Comparison of ENCODE assay signal across 16 cellular contexts in the genomic region with DNA sequence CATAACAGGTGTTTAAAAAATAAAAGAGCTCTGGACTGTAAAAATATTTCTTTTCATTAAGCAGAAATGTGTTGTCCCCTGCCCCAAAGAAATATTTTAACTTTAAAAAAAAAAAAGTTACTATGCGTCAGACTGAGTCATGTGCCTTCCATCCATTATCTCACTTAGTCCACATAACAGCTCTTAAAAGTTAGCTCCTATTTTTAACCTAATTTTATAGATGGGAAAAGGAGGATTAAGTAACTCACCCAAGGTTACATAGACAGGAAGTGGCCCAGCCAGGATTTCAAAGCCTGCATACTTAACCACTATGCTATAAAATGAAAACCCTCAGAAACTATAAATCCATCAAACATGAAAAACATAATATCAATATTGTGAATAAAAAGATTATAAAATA.
DNase-seq lines count a peak whose midpoint lies in the region; ATAC-seq, FAIRE-seq and TF ChIP-seq lines count a peak whose summit lies in the region.
"Had no signal": no experiment of that assay in that cellular context is flagged by ENCODE, and none has a peak within 500 bp of the region (broad histone marks: within the 10 kb centered on the region; RNA-seq: fewer than 3 reads in every experiment).

No MANE protein-coding gene starts in this region.

- H3K27ac ChIP-seq in SJCRH30 = peak overlapping the region; percentile 35
- H3K27ac ChIP-seq in CD4-positive, alpha-beta T cell (ENCODE audit: low read depth, low read length) = no peak overlapping the region
- H3K27ac ChIP-seq: coronary artery, upper lobe of right lung, VCaP had no signal

- no peak overlapping the region for H3K4me3 Mint-ChIP-seq in Calu3 (ENCODE audit: low read depth, unreplicated experiment)
- no peak overlapping the region for H3K4me3 Mint-ChIP-seq in CD4-positive, alpha-beta T cell
- H3K4me3 Mint-ChIP-seq: immature natural killer cell had no signal

- TF ChIP-seq CTCF in AG09309 (IDR thresholded peaks at IDR 0.05; ENCODE audit: control insufficient read depth, insufficient read depth, low read depth, low read length, missing control alignments) = no peak
- no peak for TF ChIP-seq CTCF in foreskin fibroblast (IDR thresholded peaks at IDR 0.05; ENCODE audit: low read depth, low read length)
- no peak for TF ChIP-seq CTCF in Calu3 (IDR thresholded peaks at IDR 0.05; ENCODE audit: unreplicated experiment)
- no peak for TF ChIP-seq CTCF in CD4-positive, alpha-beta T cell (IDR thresholded peaks at IDR 0.05)

- no peaks in the 10 kb centered on the region for H3K9me3 ChIP-seq in SJCRH30 (replicated peaks)
- no peaks in the 10 kb centered on the region for H3K9me3 ChIP-seq in CD4-positive, alpha-beta T cell (ENCODE audit: control insufficient read depth, low read length)
- H3K9me3 ChIP-seq: upper lobe of right lung had no signal

- ATAC-seq in CD4-positive, alpha-beta T cell (ENCODE audit: poor library complexity) = no peak
- ATAC-seq: activated naive CD4-positive, alpha-beta T cell treated with anti-CD3 and anti-CD28 coated beads, Interleukin-2, amount 50 U/mL, for 72 hours; upper lobe of right lung had no signal

- no peaks in the 10 kb centered on the region for H3K9me3 Mint-ChIP-seq in Calu3 (ENCODE audit: low read depth, unreplicated experiment)
- H3K9me3 Mint-ChIP-seq in CD4-positive, alpha-beta T cell = no peaks in the 10 kb centered on the region
- H3K9me3 Mint-ChIP-seq: activated naive CD4-positive, alpha-beta T cell treated with anti-CD3 and anti-CD28 coated beads, Interleukin-2, amount 50 U/mL, for 72 hours; immature natural killer cell had no signal

- DNase-seq in AG09309 (ENCODE audit: low read depth) = peak; percentile 78
- peak; percentile 9 for DNase-seq in HTR-8/SVneo (ENCODE audit: insufficient read length, low spot score)
- DNase-seq in SJCRH30 = peak in 1 of 2 experiments; percentile 26
- peak; percentile 51 to 58 for DNase-seq in foreskin fibroblast
- DNase-seq in Calu3 = no peak
- DNase-seq in H7 = no peak
- DNase-seq in ureter (ENCODE audit: low spot score) = no peak
- DNase-seq in CD4-positive, alpha-beta T cell = no peak
- DNase-seq: immature natural killer cell, NCI-H446, posterior cingulate gyrus, upper lobe of right lung had no signal

- no peaks in the 10 kb centered on the region for H3K36me3 Mint-ChIP-seq in Calu3 (ENCODE audit: insufficient read depth, unreplicated experiment)
- H3K36me3 Mint-ChIP-seq in CD4-positive, alpha-beta T cell (ENCODE audit: low read depth) = peaks cover 49% of the 10 kb centered on the region
- H3K36me3 Mint-ChIP-seq: activated naive CD4-positive, alpha-beta T cell treated with anti-CD3 and anti-CD28 coated beads, Interleukin-2, amount 50 U/mL, for 72 hours had no signal

- CTCF ChIA-PET in Calu3 (lab: Charles Lee) = no interaction called here
- CTCF ChIA-PET in CD4-positive, alpha-beta T cell (lab: Charles Lee) = no interaction called here

- H3K4me3 ChIP-seq in AG09309 (ENCODE audit: control insufficient read depth, low read depth, low read length) = no peak overlapping the region
- H3K4me3 ChIP-seq in SJCRH30 = no peak overlapping the region
- H3K4me3 ChIP-seq in foreskin fibroblast (ENCODE audit: low read depth in 1 of 2, low read length in 2 of 2) = no peak overlapping the region
- no peak overlapping the region for H3K4me3 ChIP-seq in H7 (ENCODE audit: insufficient read depth, low read depth, low read length)
- H3K4me3 ChIP-seq: coronary artery, upper lobe of right lung had no signal

- peaks cover 31% of the 10 kb centered on the region for H3K4me1 ChIP-seq in SJCRH30
- H3K4me1 ChIP-seq: upper lobe of right lung had no signal

- no peak overlapping the region for H3K27ac Mint-ChIP-seq in Calu3 (ENCODE audit: unreplicated experiment)
- H3K27ac Mint-ChIP-seq in CD4-positive, alpha-beta T cell = no peak overlapping the region
- H3K27ac Mint-ChIP-seq: activated naive CD4-positive, alpha-beta T cell treated with anti-CD3 and anti-CD28 coated beads, Interleukin-2, amount 50 U/mL, for 72 hours; immature natural killer cell had no signal

- 0 out of 2 replicates have a peak, but pooled peaks cover 2% of the 10 kb centered on the region for H3K36me3 ChIP-seq in SJCRH30
- no peaks in the 10 kb centered on the region; the same call in none of the 2 replicates for H3K36me3 ChIP-seq in H7 (replicated peaks; ENCODE audit: control insufficient read depth, insufficient read depth, low read length)

- no peaks in the 10 kb centered on the region for H3K4me1 Mint-ChIP-seq in Calu3 (ENCODE audit: low read depth, unreplicated experiment)
- no peaks in the 10 kb centered on the region for H3K4me1 Mint-ChIP-seq in CD4-positive, alpha-beta T cell (ENCODE audit: low read depth)
- H3K4me1 Mint-ChIP-seq: immature natural killer cell had no signal

- no TSS peak for BruUV-seq in Calu3 (replicated peaks; lab: Mats Ljungman, UMichigan)

- intact Hi-C loops in Calu3 (cut with micrococcal nuclease; ENCODE audit: unreplicated experiment) = no loop called here
- intact Hi-C loops in CD4-positive, alpha-beta T cell (cut with DNase I, micrococcal nuclease) = no loop called here

- H3K27me3 ChIP-seq in SJCRH30 (no peaks in the 10 kb centered on the region), H7 (ENCODE audit: control insufficient read depth, insufficient read depth, low read length) (no peaks in the 10 kb centered on the region)
- H3K27me3 ChIP-seq in CD4-positive, alpha-beta T cell (ENCODE audit: control insufficient read depth, insufficient read depth, low read length) = no peaks in the 10 kb centered on the region
- H3K27me3 ChIP-seq: upper lobe of right lung had no signal

- POLR2A ChIA-PET in CD4-positive, alpha-beta T cell (lab: Charles Lee) = interaction anchor here (0.6 kb wide), 1 partner anchor 8 kb away, joined by 4 read pairs; no protein-coding TSS in a partner anchor

- no peak for FAIRE-seq in HTR-8/SVneo (lab: Jason Lieb, UNC)
- FAIRE-seq: H1 had no signal

- no peaks in the 10 kb centered on the region for H3K27me3 Mint-ChIP-seq in Calu3 (ENCODE audit: unreplicated experiment)
- H3K27me3 Mint-ChIP-seq in CD4-positive, alpha-beta T cell = no peaks in the 10 kb centered on the region

Comparison
In these comparisons a context has a peak if more than half of its experiments do, and no peak if none do; other contexts are left out.
1. DNase-seq: peak in AG09309 (single experiment), HTR-8/SVneo (single experiment) and foreskin fibroblast (2 of 2); none in Calu3 (single experiment), H7 (single experiment), ureter (single experiment) and CD4-positive, alpha-beta T cell (0 of 10).